ENCODE assay signal across 13 cellular contexts in the genomic region with DNA sequence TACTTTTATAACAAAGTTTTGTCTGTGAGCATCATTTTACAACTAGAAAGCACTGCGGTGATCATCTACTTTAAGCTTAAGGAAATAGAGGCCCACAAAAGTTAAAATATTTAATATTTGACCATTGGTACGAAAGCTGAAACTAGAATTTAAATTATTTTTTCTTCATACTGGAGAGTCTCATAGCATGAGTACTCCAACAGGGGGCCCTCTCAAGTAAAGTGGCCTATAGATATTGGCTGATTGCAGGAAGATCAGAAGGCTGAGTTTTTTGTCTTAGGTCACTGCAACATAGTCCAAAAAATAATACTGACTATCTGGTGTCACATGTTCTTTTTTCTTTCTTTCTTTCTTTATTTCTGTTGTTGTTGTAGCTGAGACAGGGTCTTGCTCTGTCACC.
DNase-seq lines count a peak whose midpoint lies in the region; ATAC-seq and TF ChIP-seq lines count a peak whose summit lies in the region.
"Had no signal": no experiment of that assay in that cellular context is flagged by ENCODE, and none has a peak within 500 bp of the region (broad histone marks: within the 10 kb centered on the region; RNA-seq: fewer than 3 reads in every experiment).

No MANE protein-coding gene starts in this region.

- no peaks in the 10 kb centered on the region for H3K36me3 Mint-ChIP-seq in activated naive CD8-positive, alpha-beta T cell treated with anti-CD3 and anti-CD28 coated beads, Interleukin-2, amount 50 U/mL, for 24 hours (ENCODE audit: low read depth)
- H3K36me3 Mint-ChIP-seq in activated naive CD8-positive, alpha-beta T cell treated with anti-CD3 and anti-CD28 coated beads for 36 hours: no peaks in the 10 kb centered on the region
- no peaks in the 10 kb centered on the region for H3K36me3 Mint-ChIP-seq in chondrocyte (ENCODE audit: low read depth)

- H3K27me3 Mint-ChIP-seq in activated naive CD8-positive, alpha-beta T cell treated with anti-CD3 and anti-CD28 coated beads, Interleukin-2, amount 50 U/mL, for 24 hours: no peaks in the 10 kb centered on the region
- no peaks in the 10 kb centered on the region for H3K27me3 Mint-ChIP-seq in activated naive CD8-positive, alpha-beta T cell treated with anti-CD3 and anti-CD28 coated beads for 36 hours
- H3K27me3 Mint-ChIP-seq in chondrocyte (ENCODE audit: low read depth): no peaks in the 10 kb centered on the region
- H3K27me3 Mint-ChIP-seq: stimulated activated naive CD8-positive, alpha-beta T cell treated with anti-CD3 and anti-CD28 coated beads, Interleukin-15, Interleukin-2, amounts not matched to agents 100 ng/mL and 50 ng/mL, for 24 hours had no signal

- no peak overlapping the region for H3K4me3 ChIP-seq in smooth muscle cell

- peak overlapping the region; percentile 83 for H2AFZ ChIP-seq in smooth muscle cell (ENCODE audit: low read depth)

- no peaks in the 10 kb centered on the region for H4K20me1 ChIP-seq in smooth muscle cell (ENCODE audit: low read depth)

- no peak for DNase-seq in activated naive CD8-positive, alpha-beta T cell treated with anti-CD3 and anti-CD28 coated beads, Interleukin-2, amount 50 U/mL, for 24 hours
- DNase-seq in activated naive CD8-positive, alpha-beta T cell treated with anti-CD3 and anti-CD28 coated beads for 36 hours: no peak
- DNase-seq in LHCN-M2 (ENCODE audit: low read depth): peak; percentile 29
- no peak for DNase-seq in chondrocyte (ENCODE audit: low spot score)
- no peak for DNase-seq in smooth muscle cell (lab: John Stamatoyannopoulos, UW; ENCODE audit: unreplicated experiment)
- DNase-seq in activated gamma-delta T cell (lab: John Stamatoyannopoulos, UW): no peak
- DNase-seq: small intestine had no signal

- H3K79me2 ChIP-seq in smooth muscle cell (ENCODE audit: low read depth): no peaks in the 10 kb centered on the region

- H3K27ac ChIP-seq in smooth muscle cell (ENCODE audit: low read depth): peak overlapping the region; percentile 75
- H3K27ac ChIP-seq: epithelial cell of prostate had no signal

- no peak overlapping the region for H3K27ac Mint-ChIP-seq in activated naive CD8-positive, alpha-beta T cell treated with anti-CD3 and anti-CD28 coated beads, Interleukin-2, amount 50 U/mL, for 24 hours
- no peak overlapping the region for H3K27ac Mint-ChIP-seq in activated naive CD8-positive, alpha-beta T cell treated with anti-CD3 and anti-CD28 coated beads for 36 hours
- H3K27ac Mint-ChIP-seq in chondrocyte (ENCODE audit: unreplicated experiment): peak overlapping the region; percentile 93
- H3K27ac Mint-ChIP-seq: activated T-helper 2 cell treated with anti-CD3 and anti-CD28 coated beads, Interferon-gamma antibody, Interleukin-2, Interleukin-4, amounts not matched to agents 10 μg/mL and 5 μg/mL and 100 μg/mL, durations not matched to agents 14 hours and 24 hours and 36 hours; stimulated activated naive CD8-positive, alpha-beta T cell treated with anti-CD3 and anti-CD28 coated beads, Interleukin-15, Interleukin-2, amounts not matched to agents 100 ng/mL and 50 ng/mL, for 24 hours; T-helper 2 cell treated with Interferon-gamma antibody and Interleukin-4, amounts not matched to agents 5 μg/mL and 100 μg/mL, for 36 hours had no signal

- H3K9me3 Mint-ChIP-seq in activated naive CD8-positive, alpha-beta T cell treated with anti-CD3 and anti-CD28 coated beads, Interleukin-2, amount 50 U/mL, for 24 hours: no peaks in the 10 kb centered on the region
- no peaks in the 10 kb centered on the region for H3K9me3 Mint-ChIP-seq in activated naive CD8-positive, alpha-beta T cell treated with anti-CD3 and anti-CD28 coated beads for 36 hours
- H3K9me3 Mint-ChIP-seq in chondrocyte (ENCODE audit: low read depth): peaks cover 4% of the 10 kb centered on the region
- H3K9me3 Mint-ChIP-seq: activated T-helper 2 cell treated with anti-CD3 and anti-CD28 coated beads, Interferon-gamma antibody, Interleukin-2, Interleukin-4, amounts not matched to agents 10 μg/mL and 5 μg/mL and 100 μg/mL, durations not matched to agents 14 hours and 24 hours and 36 hours; stimulated activated naive CD8-positive, alpha-beta T cell treated with anti-CD3 and anti-CD28 coated beads, Interleukin-15, Interleukin-2, amounts not matched to agents 100 ng/mL and 50 ng/mL, for 24 hours; T-helper 2 cell treated with Interferon-gamma antibody and Interleukin-4, amounts not matched to agents 5 μg/mL and 100 μg/mL, for 36 hours had no signal

- ATAC-seq in activated naive CD8-positive, alpha-beta T cell treated with anti-CD3 and anti-CD28 coated beads, Interleukin-2, amount 50 U/mL, for 24 hours: peak; percentile 40
- ATAC-seq in HG03432 (IDR thresholded peaks at IDR 0.05; ENCODE audit: unreplicated experiment) (no peak), GM18907 (IDR thresholded peaks at IDR 0.05; ENCODE audit: unreplicated experiment) (no peak)

- WGBS in smooth muscle cell (ENCODE audit: low lambda C conversion rate): 90% methylated on average over 2 of the region's 2 CpGs

- TF ChIP-seq CTCF in chondrocyte (IDR thresholded peaks at IDR 0.05) (peak; percentile 73), smooth muscle cell (IDR thresholded peaks at IDR 0.05; ENCODE audit: borderline replicate concordance, insufficient read depth, poor library complexity, severe bottlenecking) (peak; percentile 22)

- no peaks in the 10 kb centered on the region for H3K4me1 Mint-ChIP-seq in activated naive CD8-positive, alpha-beta T cell treated with anti-CD3 and anti-CD28 coated beads, Interleukin-2, amount 50 U/mL, for 24 hours
- H3K4me1 Mint-ChIP-seq in activated naive CD8-positive, alpha-beta T cell treated with anti-CD3 and anti-CD28 coated beads for 36 hours: peaks cover 5% of the 10 kb centered on the region
- H3K4me1 Mint-ChIP-seq in chondrocyte (ENCODE audit: low read depth): peaks cover 86% of the 10 kb centered on the region

- H3K9me3 ChIP-seq in smooth muscle cell (replicated peaks; ENCODE audit: low read depth): no peaks in the 10 kb centered on the region

- no peak overlapping the region for H3K4me3 Mint-ChIP-seq in activated naive CD8-positive, alpha-beta T cell treated with anti-CD3 and anti-CD28 coated beads, Interleukin-2, amount 50 U/mL, for 24 hours
- no peak overlapping the region for H3K4me3 Mint-ChIP-seq in activated naive CD8-positive, alpha-beta T cell treated with anti-CD3 and anti-CD28 coated beads for 36 hours
- H3K4me3 Mint-ChIP-seq in chondrocyte (ENCODE audit: unreplicated experiment): no peak overlapping the region
- H3K4me3 Mint-ChIP-seq: stimulated activated naive CD8-positive, alpha-beta T cell treated with anti-CD3 and anti-CD28 coated beads, Interleukin-15, Interleukin-2, amounts not matched to agents 100 ng/mL and 50 ng/mL, for 24 hours; T-helper 2 cell treated with Interferon-gamma antibody and Interleukin-4, amounts not matched to agents 5 μg/mL and 100 μg/mL, for 36 hours had no signal

- peaks cover 7% of the 10 kb centered on the region for H3F3A ChIP-seq in smooth muscle cell (ENCODE audit: low read depth)

- H3K36me3 ChIP-seq in smooth muscle cell (ENCODE audit: low read depth): no peaks in the 10 kb centered on the region

- H3K9ac ChIP-seq in smooth muscle cell (ENCODE audit: low read depth): no peak overlapping the region

- no peaks in the 10 kb centered on the region for H3K27me3 ChIP-seq in smooth muscle cell (ENCODE audit: low read depth)

- H3K4me1 ChIP-seq in smooth muscle cell (ENCODE audit: low read depth): peaks cover 7% of the 10 kb centered on the region

- peak overlapping the region; percentile 77 for H3K4me2 ChIP-seq in smooth muscle cell
